ENCODE assay signal across 10 cellular contexts in the genomic region with DNA sequence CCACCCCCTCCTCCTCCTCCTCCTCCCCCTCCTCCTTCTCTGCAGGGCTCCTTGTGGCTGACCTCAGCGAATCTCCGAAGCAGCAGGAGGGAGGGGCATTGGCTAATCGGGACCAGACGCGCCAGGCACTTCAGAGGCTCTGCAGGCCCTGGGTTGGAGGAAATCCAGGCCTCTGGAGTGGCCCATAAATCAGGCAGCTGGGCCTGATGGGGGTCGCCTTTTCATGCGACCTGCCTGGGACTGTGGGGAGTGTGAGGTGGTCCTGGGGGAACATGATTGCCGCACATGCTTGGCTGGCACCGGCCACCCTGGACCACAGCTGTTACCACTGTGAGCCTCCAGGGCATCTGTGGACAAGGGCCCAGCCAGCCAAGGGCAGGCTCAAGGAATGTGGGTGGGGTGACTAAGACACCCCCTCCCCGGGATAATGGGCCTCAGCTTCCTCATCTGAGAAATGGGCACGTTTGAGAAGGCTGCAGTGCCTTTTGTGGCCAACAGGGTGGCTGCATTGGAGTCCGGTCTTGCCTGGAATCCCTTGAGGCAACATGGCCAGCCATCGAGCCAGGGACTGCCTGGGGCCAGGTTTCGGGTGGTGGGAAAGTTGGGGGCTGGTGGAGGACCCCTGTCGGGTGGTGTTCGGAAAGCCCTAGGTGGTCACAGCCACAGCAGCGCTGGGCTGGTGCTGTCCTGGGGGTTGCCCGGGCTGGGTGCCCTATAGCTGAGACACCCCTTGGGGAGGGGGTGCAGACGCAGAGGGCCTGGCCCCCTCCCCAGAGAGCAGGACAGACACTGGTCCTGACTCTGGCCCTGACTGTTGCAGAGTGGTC. TPM values are rescaled to one million over a fixed set of nuclear protein-coding genes. Genes with fewer than 3 reads are reported as not detected.
DNase-seq lines count a peak whose midpoint lies in the region; ATAC-seq and TF ChIP-seq lines count a peak whose summit lies in the region.
"Had no signal": no experiment of that assay in that cellular context is flagged by ENCODE, and none has a peak within 500 bp of the region (broad histone marks: within the 10 kb centered on the region; RNA-seq: fewer than 3 reads in every experiment).

No MANE protein-coding gene starts in this region.

- intact Hi-C loops in natural killer cell (cut with micrococcal nuclease), result no loop called here

- no peak overlapping the region for H3K4me3 Mint-ChIP-seq in natural killer cell

- H3K9me3 ChIP-seq in NT2/D1 (ENCODE audit: insufficient read depth, low read length), result no peaks in the 10 kb centered on the region
- H3K9me3 ChIP-seq: SJSA1 had no signal

- H3K4me1 ChIP-seq in NT2/D1 (ENCODE audit: insufficient read depth, insufficient read length) (peaks cover 22% of the 10 kb centered on the region), foreskin keratinocyte (no peaks in the 10 kb centered on the region)
- H3K4me1 ChIP-seq: SJSA1 had no signal

- no peak overlapping the region for H3K27ac Mint-ChIP-seq in natural killer cell

- H3K27me3 Mint-ChIP-seq in natural killer cell (ENCODE audit: low read depth in 2 of 2), result no peaks in the 10 kb centered on the region

- peaks cover 14% of the 10 kb centered on the region for H3K36me3 ChIP-seq in NT2/D1 (ENCODE audit: insufficient read depth, insufficient read length, low read length)
- H3K36me3 ChIP-seq: SJSA1 had no signal

- H3K9me3 Mint-ChIP-seq in natural killer cell, result no peaks in the 10 kb centered on the region

- no peaks in the 10 kb centered on the region for H3K27me3 ChIP-seq in NT2/D1 (ENCODE audit: insufficient read depth, insufficient read length)
- H3K27me3 ChIP-seq in foreskin keratinocyte, result no peaks in the 10 kb centered on the region
- H3K27me3 ChIP-seq: SJSA1 had no signal

- DNase-seq in NCI-H748 (lab: John Stamatoyannopoulos, UW; ENCODE audit: unreplicated experiment) (peak; percentile 32), NCI-H748 treated with DMSO at 0.1 percent for 48 hours (lab: John Stamatoyannopoulos, UW) (no peak), NT2/D1 (ENCODE audit: low read depth, low spot score) (no peak), foreskin keratinocyte (no peak), smooth muscle cell of the brain vasculature (ENCODE audit: low read depth, low spot score) (peak; percentile 40), natural killer cell (no peak), cerebellum (ENCODE audit: low spot score) (no peak)

- H3K36me3 Mint-ChIP-seq in natural killer cell, result no peaks in the 10 kb centered on the region

- no peak for ATAC-seq in foreskin keratinocyte
- no peak for ATAC-seq in natural killer cell
- ATAC-seq in HG02798 (IDR thresholded peaks at IDR 0.05; ENCODE audit: poor library complexity, unreplicated experiment), result no peak

- TF ChIP-seq CTCF in foreskin keratinocyte (conservative IDR thresholded peaks at IDR 0.05) (peak; percentile 17), natural killer cell (IDR thresholded peaks at IDR 0.05) (no peak)

- no peaks in the 10 kb centered on the region for H3K4me1 Mint-ChIP-seq in natural killer cell

- no peak overlapping the region for H3K27ac ChIP-seq in foreskin keratinocyte
- H3K27ac ChIP-seq: SJSA1 had no signal

- no peak overlapping the region for H3K4me3 ChIP-seq in NT2/D1 (ENCODE audit: insufficient read length, low read depth)
- H3K4me3 ChIP-seq: coronary artery, SJSA1 had no signal

- H3K9ac ChIP-seq in NT2/D1 (ENCODE audit: insufficient read length, low read depth), result peak overlapping the region; percentile 72

RNA-seq across cellular contexts. Expression of a gene that starts 12.0 kb away (rescaled TPM):
- total RNA-seq in foreskin keratinocyte (1.3 and 2.0 TPM in 2 replicates), natural killer cell (not detected), cerebellum (4.5 TPM)
- polyA plus RNA-seq in foreskin keratinocyte, result 0.42 and 0.53 TPM in 2 replicates

Comparison
In these comparisons a context has a peak if more than half of its experiments do, and no peak if none do; other contexts are left out.
1. DNase-seq: peak in NCI-H748 (single experiment) and smooth muscle cell of the brain vasculature (single experiment); none in NCI-H748 treated with DMSO at 0.1 percent for 48 hours (single experiment), NT2/D1 (single experiment), foreskin keratinocyte (0 of 2), natural killer cell (single experiment) and cerebellum (single experiment).